9 cellular contexts compared by ENCODE assay signal in genomic region chr7:91565499-91566331, GRCh38.
DNase-seq lines count a peak whose midpoint lies in the region; ATAC-seq and TF ChIP-seq lines count a peak whose summit lies in the region.
"Had no signal": no experiment of that assay in that cellular context is flagged by ENCODE, and none has a peak within 500 bp of the region (broad histone marks: within the 10 kb centered on the region; RNA-seq: fewer than 3 reads in every experiment).

No MANE protein-coding gene starts in this region.

- DNase-seq in DMS53 (lab: John Stamatoyannopoulos, UW) = peak; percentile 86
- peak; percentile 60 for DNase-seq in NCI-H345 treated with DMSO at 0.1 percent for 48 hours (lab: John Stamatoyannopoulos, UW; ENCODE audit: unreplicated experiment)
- peak; percentile 66 for DNase-seq in cerebellum (ENCODE audit: low spot score)
- DNase-seq in omental fat pad (ENCODE audit: low spot score) = no peak
- no peak for DNase-seq in HUDEP-2 (lab: John Stamatoyannopoulos, UW; ENCODE audit: unreplicated experiment in 76 of 76)
- no peak for DNase-seq in mucosa of gallbladder (ENCODE audit: low spot score)
- DNase-seq: activated CD4-positive, alpha-beta T cell treated with anti-CD3 and anti-CD28 coated beads for 1 hour had no signal

- ATAC-seq in omental fat pad (ENCODE audit: low FRiP score) (peak; percentile 26), HG02623 (IDR thresholded peaks at IDR 0.05; ENCODE audit: unreplicated experiment) (no peak), GM21360 (IDR thresholded peaks at IDR 0.05; ENCODE audit: unreplicated experiment) (no peak)

- TF ChIP-seq CTCF in omental fat pad (IDR thresholded peaks at IDR 0.05) = no peak

Comparison
In these comparisons a context has a peak if more than half of its experiments do, and no peak if none do; other contexts are left out.
1. DNase-seq: peak in DMS53 (single experiment), NCI-H345 treated with DMSO at 0.1 percent for 48 hours (single experiment) and cerebellum (single experiment); none in omental fat pad (single experiment), HUDEP-2 (0 of 76) and mucosa of gallbladder (single experiment).